Comparison of ENCODE assay signal across 10 cellular contexts in genomic region chr7:152136623-152137022, GRCh38.
DNase-seq lines count a peak whose midpoint lies in the region; ATAC-seq and TF ChIP-seq lines count a peak whose summit lies in the region.
"Had no signal": no experiment of that assay in that cellular context is flagged by ENCODE, and none has a peak within 500 bp of the region (broad histone marks: within the 10 kb centered on the region; RNA-seq: fewer than 3 reads in every experiment).

No MANE protein-coding gene starts in this region.

- DNase-seq in EL: peak; percentile 81
- DNase-seq in brain microvascular endothelial cell: peak; percentile 74
- no peak for DNase-seq in right atrium auricular region (ENCODE audit: low spot score)
- no peak for DNase-seq in sigmoid colon
- no peak for DNase-seq in effector CD8-positive, alpha-beta T cell (lab: John Stamatoyannopoulos, UW)
- DNase-seq in NCI-H1436 treated with DMSO at 0.1 percent for 48 hours (lab: John Stamatoyannopoulos, UW): no peak
- DNase-seq: Kasumi-1, NCI-H524 treated with DMSO at 0.1 percent for 48 hours had no signal

- H3K4me3 ChIP-seq in brain microvascular endothelial cell (ENCODE audit: low read depth, low read length) (no peak overlapping the region), right atrium auricular region (no peak overlapping the region), sigmoid colon (peak overlapping the region in 2 of 4 donors; percentile 5 to 18)

- no peak for TF ChIP-seq EP300 in sigmoid colon (IDR thresholded peaks at IDR 0.05)

- H3K36me3 ChIP-seq in brain microvascular endothelial cell (replicated peaks) (peaks cover 32% of the 10 kb centered on the region), right atrium auricular region (peaks cover 41% of the 10 kb centered on the region), sigmoid colon (peaks cover 25 to 71% (median 26%) of the 10 kb centered on the region in 4 donors)

- no peaks in the 10 kb centered on the region for H3K9me3 ChIP-seq in right atrium auricular region
- no peaks in the 10 kb centered on the region for H3K9me3 ChIP-seq in sigmoid colon

- intact Hi-C loops in sigmoid colon (cut with DNase I): loop anchor here (10.0 kb wide), 1 partner anchor 262 kb away; the partner anchor contains the start of gene PRKAG2

- TF ChIP-seq POLR2A in sigmoid colon (IDR thresholded peaks at IDR 0.05): no peak

- TF ChIP-seq CTCF in brain microvascular endothelial cell (IDR thresholded peaks at IDR 0.05; ENCODE audit: low read depth, low read length, missing control alignments): no peak
- no peak for TF ChIP-seq CTCF in right atrium auricular region (IDR thresholded peaks at IDR 0.05)
- TF ChIP-seq CTCF in sigmoid colon (IDR thresholded peaks at IDR 0.05): no peak

- ATAC-seq in GM21423 (IDR thresholded peaks at IDR 0.05; ENCODE audit: unreplicated experiment): no peak
- no peak for ATAC-seq in HG02798 (IDR thresholded peaks at IDR 0.05; ENCODE audit: poor library complexity, unreplicated experiment)

- in situ Hi-C loops in brain microvascular endothelial cell (cut with HindIII; ENCODE audit: low pct_ligation_motif_present, low sequenced_read_pairs): no loop called here

- H3K27me3 ChIP-seq in brain microvascular endothelial cell (replicated peaks) (no peaks in the 10 kb centered on the region), right atrium auricular region (no peaks in the 10 kb centered on the region), sigmoid colon (no peaks in the 10 kb centered on the region)

- 77 to 83% methylated on average over 11 of the region's 11 CpGs for WGBS in sigmoid colon, 2 donors

- H3K27ac ChIP-seq in brain microvascular endothelial cell (peak overlapping the region; percentile 44), right atrium auricular region (peak overlapping the region; percentile 41 to 69), sigmoid colon (peak overlapping the region in 3 of 4 donors; percentile 65 to 70 (median 66))

- H3K4me1 ChIP-seq in right atrium auricular region (peaks cover 0 to 21% of the 10 kb centered on the region in 2 donors), sigmoid colon (peaks cover 0 to 24% (median 18%) of the 10 kb centered on the region in 4 donors)

Comparison
In these comparisons a context has a peak if more than half of its experiments do, and no peak if none do; other contexts are left out.
1. DNase-seq: peak in EL (single experiment) and brain microvascular endothelial cell (single experiment); none in right atrium auricular region (single experiment), sigmoid colon (single experiment), effector CD8-positive, alpha-beta T cell (single experiment) and NCI-H1436 treated with DMSO at 0.1 percent for 48 hours (single experiment).
2. Peak in every context shown above with its lines, with median percentiles within 50 percentile points of each other: H3K27ac ChIP-seq.